Comparison of ENCODE assay signal across 13 cellular contexts in the genomic region with DNA sequence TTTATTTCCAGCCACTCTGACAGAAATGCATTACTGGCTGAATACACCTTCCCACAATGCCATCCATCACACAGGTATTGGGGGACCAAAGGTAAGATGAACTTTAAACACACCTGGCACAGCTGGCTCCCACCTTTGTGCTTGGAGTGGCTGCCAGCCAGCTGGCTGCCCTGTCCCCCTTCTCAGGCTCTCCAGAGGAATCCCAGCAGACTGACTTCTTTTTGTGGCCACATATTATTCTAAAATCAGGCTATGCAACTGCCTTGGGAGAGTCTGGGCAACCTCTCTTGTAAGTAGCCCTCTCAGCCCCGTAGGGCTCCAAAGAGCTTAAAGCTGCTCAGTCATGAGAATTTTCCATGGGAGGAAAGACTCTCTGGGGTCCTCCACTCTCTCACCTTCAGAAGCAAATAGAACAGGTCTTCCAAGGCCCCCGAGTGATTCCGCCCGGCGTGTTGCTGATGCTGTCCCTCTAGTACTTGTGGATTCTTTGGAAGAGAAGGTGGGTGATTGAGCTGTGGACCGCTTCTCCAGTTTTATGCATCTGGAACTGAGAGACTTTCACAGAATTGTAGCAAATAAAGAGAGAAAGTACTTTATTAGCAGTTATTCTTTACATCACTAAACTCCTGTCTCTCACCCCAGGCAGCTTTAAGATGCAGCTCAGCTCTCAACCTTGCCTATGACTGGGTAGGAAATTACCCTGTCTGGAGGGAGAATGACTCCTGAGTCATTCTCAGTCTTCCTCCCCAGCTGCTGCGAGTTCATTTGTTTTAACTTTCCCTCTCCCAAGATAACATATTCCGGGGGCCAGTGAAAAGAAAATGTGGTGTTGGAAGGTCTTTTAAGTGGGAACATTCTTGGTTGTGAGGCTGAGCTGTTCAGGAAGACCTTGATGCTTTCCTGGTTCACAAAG.
A peak's percentile ranks its signal among the peaks of the same experiment; 100 is the strongest.
DNase-seq lines count a peak whose midpoint lies in the region; TF ChIP-seq lines count a peak whose summit lies in the region.
"Had no signal": no experiment of that assay in that cellular context is flagged by ENCODE, and none has a peak within 500 bp of the region (broad histone marks: within the 10 kb centered on the region; RNA-seq: fewer than 3 reads in every experiment).

No MANE protein-coding gene starts in this region.

- no peak for TF ChIP-seq POLR2A in prostate gland (IDR thresholded peaks at IDR 0.05)

- CTCF ChIA-PET in AG04450 (lab: Charles Lee) (interaction anchor here (0.6 to 2.3 kb wide), 4 partner anchors 10 to 139 kb away, joined by 3 to 8 read pairs (median 6); no protein-coding TSS in a partner anchor), GM10248 (lab: Yijun Ruan, JAX) (interaction anchor here (1.1 kb wide), 1 partner anchor 8 kb away, joined by 3 read pairs; no protein-coding TSS in a partner anchor)

- intact Hi-C loops in prostate gland (cut with DNase I): loop anchor here (2.0 to 5.0 kb wide), 3 partner anchors 139 to 286 kb away; partner anchors contain the start of gene PCBD2

- 80% methylated on average over 8 of the region's 8 CpGs for WGBS in prostate gland

- no peaks in the 10 kb centered on the region for H3K4me1 ChIP-seq in prostate gland (replicated peaks)

- peak overlapping the region; percentile 68 for H3K27ac ChIP-seq in AG04450 (ENCODE audit: low read depth, low read length)
- H3K27ac ChIP-seq in prostate gland: no peak overlapping the region

- DNase-seq in AG04450 (ENCODE audit: low read depth, low spot score): peak; percentile 55
- DNase-seq in HCEC 1CT: peak; percentile 69
- peak; percentile 51 to 61 for DNase-seq in cardiac fibroblast (ENCODE audit: low read depth in 2 of 2)
- peak; percentile 71 for DNase-seq in islet precursor cell
- no peak for DNase-seq in prostate gland (ENCODE audit: low spot score)
- no peak for DNase-seq in activated CD4-positive, alpha-beta T cell treated with anti-CD3 and anti-CD28 coated beads for 48 hours
- DNase-seq in HK-2 (ENCODE audit: unreplicated experiment): no peak
- no peak for DNase-seq in GM10248 (ENCODE audit: extremely low spot score)
- DNase-seq: activated CD4-positive, alpha-beta T cell treated with anti-CD3 and anti-CD28 coated beads, Interleukin-2, amount 10 ng/mL, durations not matched to agents 7 days and 5 days; DMS79 treated with DMSO at 0.1 percent for 48 hours; NCI-H1436; NCI-H526; stimulated activated CD4-positive, alpha-beta T cell treated with anti-CD3 and anti-CD28 coated beads, Interleukin-2, amount 100 ng/mL, for 48 hours had no signal

- H3K36me3 ChIP-seq in prostate gland: no peaks in the 10 kb centered on the region

- TF ChIP-seq CTCF in AG04450 (IDR thresholded peaks at IDR 0.05; ENCODE audit: low read depth, low read length) (no peak), cardiac fibroblast (IDR thresholded peaks at IDR 0.05; ENCODE audit: low read depth, low read length) (no peak), prostate gland (IDR thresholded peaks at IDR 0.05) (no peak), GM10248 (IDR thresholded peaks at IDR 0.05; ENCODE audit: control extremely low read depth, extremely low read depth, low read depth, missing control alignments) (no peak)

- H3K4me3 ChIP-seq in AG04450 (ENCODE audit: low read depth, low read length): no peak overlapping the region
- no peak overlapping the region for H3K4me3 ChIP-seq in cardiac fibroblast (replicated peaks in 1 of 2; ENCODE audit: low read depth in 2 of 2, low read length in 2 of 2)
- no peak overlapping the region for H3K4me3 ChIP-seq in prostate gland

- peaks cover 2% of the 10 kb centered on the region; the same call in 1 of the 2 replicates for H3K9me3 ChIP-seq in AG04450 (ENCODE audit: control insufficient read depth, insufficient read depth, low read length)
- H3K9me3 ChIP-seq in prostate gland: no peaks in the 10 kb centered on the region

- no peaks in the 10 kb centered on the region for H3K27me3 ChIP-seq in AG04450 (ENCODE audit: control insufficient read depth, insufficient read depth, low read length)
- no peaks in the 10 kb centered on the region for H3K27me3 ChIP-seq in prostate gland (replicated peaks; ENCODE audit: insufficient read depth)

- POLR2A ChIA-PET in AG04450 (lab: Yijun Ruan, JAX) (interaction anchor here (0.6 to 1.8 kb wide), 4 partner anchors 11 to 82 kb away, joined by 3 to 9 read pairs (median 6); no protein-coding TSS in a partner anchor), GM10248 (lab: Yijun Ruan, JAX) (no interaction called here)

Comparison
In these comparisons a context has a peak if more than half of its experiments do, and no peak if none do; other contexts are left out.
1. DNase-seq: peak in AG04450 (single experiment), HCEC 1CT (single experiment), cardiac fibroblast (2 of 2) and islet precursor cell (single experiment); none in prostate gland (single experiment), activated CD4-positive, alpha-beta T cell treated with anti-CD3 and anti-CD28 coated beads for 48 hours (single experiment), HK-2 (single experiment) and GM10248 (single experiment).